ENCODE assay signal across 18 cellular contexts in genomic region chr10:13110908-13111307, GRCh38. TPM values are rescaled to one million over a fixed set of nuclear protein-coding genes. Genes with fewer than 3 reads are reported as not detected.
DNase-seq lines count a peak whose midpoint lies in the region; ATAC-seq and TF ChIP-seq lines count a peak whose summit lies in the region.
"Had no signal": no experiment of that assay in that cellular context is flagged by ENCODE, and none has a peak within 500 bp of the region (broad histone marks: within the 10 kb centered on the region; RNA-seq: fewer than 3 reads in every experiment).

No MANE protein-coding gene starts in this region.

- H3K4me1 Mint-ChIP-seq in activated CD4-positive, alpha-beta T cell treated with anti-CD3 and anti-CD28 coated beads, Interleukin-2, amount 10 ng/mL, durations not matched to agents 24 days and 14 days, result peaks cover 39% of the 10 kb centered on the region
- H3K4me1 Mint-ChIP-seq in activated naive CD8-positive, alpha-beta T cell treated with anti-CD3 and anti-CD28 coated beads, Interleukin-2, amount 50 U/mL, for 24 hours, result peaks cover 49% of the 10 kb centered on the region
- H3K4me1 Mint-ChIP-seq in stimulated activated effector memory CD8-positive, alpha-beta T cell treated with anti-CD3 and anti-CD28 coated beads, Interleukin-12 subunit alpha, Interleukin-12 subunit beta, amount 100 ng/mL, for 72 hours, result peaks cover 40% of the 10 kb centered on the region

- no peak overlapping the region for H3K27ac ChIP-seq in RWPE1
- H3K27ac ChIP-seq: GM23248, HL-60, PC-9 had no signal

- H3K27me3 Mint-ChIP-seq in activated CD4-positive, alpha-beta T cell treated with anti-CD3 and anti-CD28 coated beads, Interleukin-2, amount 10 ng/mL, durations not matched to agents 24 days and 14 days, result no peaks in the 10 kb centered on the region
- H3K27me3 Mint-ChIP-seq in activated naive CD8-positive, alpha-beta T cell treated with anti-CD3 and anti-CD28 coated beads, Interleukin-2, amount 50 U/mL, for 24 hours, result no peaks in the 10 kb centered on the region
- H3K27me3 Mint-ChIP-seq: B cell had no signal

- no peak for DNase-seq in activated CD4-positive, alpha-beta T cell treated with anti-CD3 and anti-CD28 coated beads, Interleukin-2, amount 10 ng/mL, durations not matched to agents 24 days and 14 days
- DNase-seq in activated CD4-positive, alpha-beta T cell treated with anti-CD3 and anti-CD28 coated beads, Interleukin-2, amount 50 U/mL, for 4 hours, result no peak
- no peak for DNase-seq in activated naive CD4-positive, alpha-beta T cell treated with anti-CD3 and anti-CD28 coated beads, Interleukin-2, amount 50 U/mL, for 72 hours (ENCODE audit: low spot score in 2 of 2)
- no peak for DNase-seq in activated naive CD4-positive, alpha-beta T cell (lab: John Stamatoyannopoulos, UW)
- peak; percentile 32 for DNase-seq in activated naive CD8-positive, alpha-beta T cell treated with anti-CD3 and anti-CD28 coated beads, Interleukin-2, amount 50 U/mL, for 24 hours
- DNase-seq in stimulated activated effector memory CD8-positive, alpha-beta T cell treated with anti-CD3 and anti-CD28 coated beads, Interleukin-12 subunit alpha, Interleukin-12 subunit beta, amount 100 ng/mL, for 72 hours (ENCODE audit: low spot score in 2 of 2), result no peak
- DNase-seq in RWPE1 (ENCODE audit: low spot score), result no peak
- DNase-seq in NOMO-1 treated with dmso at 0.1 percent for 144 hours (lab: John Stamatoyannopoulos, UW; ENCODE audit: unreplicated experiment), result no peak
- DNase-seq: EL, GM23248, NCI-H1417, NCI-H187, NCI-H2107, NCI-H510A, PC-9 had no signal

- H3K4me3 Mint-ChIP-seq in activated CD4-positive, alpha-beta T cell treated with anti-CD3 and anti-CD28 coated beads, Interleukin-2, amount 10 ng/mL, durations not matched to agents 24 days and 14 days, result peak overlapping the region; percentile 23
- peak overlapping the region; percentile 40 for H3K4me3 Mint-ChIP-seq in activated naive CD8-positive, alpha-beta T cell treated with anti-CD3 and anti-CD28 coated beads, Interleukin-2, amount 50 U/mL, for 24 hours
- no peak overlapping the region for H3K4me3 Mint-ChIP-seq in stimulated activated effector memory CD8-positive, alpha-beta T cell treated with anti-CD3 and anti-CD28 coated beads, Interleukin-12 subunit alpha, Interleukin-12 subunit beta, amount 100 ng/mL, for 72 hours
- H3K4me3 Mint-ChIP-seq: B cell had no signal

- H3K27ac Mint-ChIP-seq in activated CD4-positive, alpha-beta T cell treated with anti-CD3 and anti-CD28 coated beads, Interleukin-2, amount 10 ng/mL, durations not matched to agents 24 days and 14 days, result peak overlapping the region; percentile 82
- H3K27ac Mint-ChIP-seq in activated naive CD4-positive, alpha-beta T cell treated with anti-CD3 and anti-CD28 coated beads, Interleukin-2, amount 50 U/mL, for 72 hours, result peak overlapping the region in 1 of 2 donors; percentile 14
- H3K27ac Mint-ChIP-seq in activated naive CD8-positive, alpha-beta T cell treated with anti-CD3 and anti-CD28 coated beads, Interleukin-2, amount 50 U/mL, for 24 hours, result peak overlapping the region; percentile 79
- peak overlapping the region; percentile 48 for H3K27ac Mint-ChIP-seq in stimulated activated effector memory CD8-positive, alpha-beta T cell treated with anti-CD3 and anti-CD28 coated beads, Interleukin-12 subunit alpha, Interleukin-12 subunit beta, amount 100 ng/mL, for 72 hours
- H3K27ac Mint-ChIP-seq: B cell had no signal

- POLR2A ChIA-PET in RWPE1 (lab: Yijun Ruan, JAX; ENCODE audit: low non-redundant PET), result no interaction called here

- peak; percentile 48 to 63 for ATAC-seq in activated naive CD4-positive, alpha-beta T cell treated with anti-CD3 and anti-CD28 coated beads, Interleukin-2, amount 50 U/mL, for 72 hours
- ATAC-seq in activated naive CD8-positive, alpha-beta T cell treated with anti-CD3 and anti-CD28 coated beads, Interleukin-2, amount 50 U/mL, for 24 hours, result peak; percentile 76
- ATAC-seq in stimulated activated effector memory CD8-positive, alpha-beta T cell treated with anti-CD3 and anti-CD28 coated beads, Interleukin-12 subunit alpha, Interleukin-12 subunit beta, amount 100 ng/mL, for 72 hours, result no peak
- ATAC-seq: GM12878 had no signal

- CTCF ChIA-PET in RWPE1 (lab: Yijun Ruan, JAX), result interaction anchor here (1.5 kb wide), 1 partner anchor 11 kb away, joined by 3 read pairs; the partner anchor contains the start of gene OPTN

- TF ChIP-seq CTCF in RWPE1 (conservative IDR thresholded peaks at IDR 0.05; ENCODE audit: low read depth), result no peak

- H3K9me3 Mint-ChIP-seq in activated CD4-positive, alpha-beta T cell treated with anti-CD3 and anti-CD28 coated beads, Interleukin-2, amount 10 ng/mL, durations not matched to agents 24 days and 14 days, result no peaks in the 10 kb centered on the region
- no peaks in the 10 kb centered on the region for H3K9me3 Mint-ChIP-seq in activated naive CD4-positive, alpha-beta T cell treated with anti-CD3 and anti-CD28 coated beads, Interleukin-2, amount 50 U/mL, for 72 hours
- no peaks in the 10 kb centered on the region for H3K9me3 Mint-ChIP-seq in activated naive CD8-positive, alpha-beta T cell treated with anti-CD3 and anti-CD28 coated beads, Interleukin-2, amount 50 U/mL, for 24 hours
- no peaks in the 10 kb centered on the region for H3K9me3 Mint-ChIP-seq in stimulated activated effector memory CD8-positive, alpha-beta T cell treated with anti-CD3 and anti-CD28 coated beads, Interleukin-12 subunit alpha, Interleukin-12 subunit beta, amount 100 ng/mL, for 72 hours

- peaks cover 61% of the 10 kb centered on the region for H3K36me3 Mint-ChIP-seq in activated CD4-positive, alpha-beta T cell treated with anti-CD3 and anti-CD28 coated beads, Interleukin-2, amount 10 ng/mL, durations not matched to agents 24 days and 14 days (ENCODE audit: low read depth)
- peaks cover 4 to 28% of the 10 kb centered on the region in 2 donors for H3K36me3 Mint-ChIP-seq in activated naive CD4-positive, alpha-beta T cell treated with anti-CD3 and anti-CD28 coated beads, Interleukin-2, amount 50 U/mL, for 72 hours
- peaks cover 30% of the 10 kb centered on the region for H3K36me3 Mint-ChIP-seq in activated naive CD8-positive, alpha-beta T cell treated with anti-CD3 and anti-CD28 coated beads, Interleukin-2, amount 50 U/mL, for 24 hours (ENCODE audit: low read depth)
- peaks cover 84% of the 10 kb centered on the region for H3K36me3 Mint-ChIP-seq in stimulated activated effector memory CD8-positive, alpha-beta T cell treated with anti-CD3 and anti-CD28 coated beads, Interleukin-12 subunit alpha, Interleukin-12 subunit beta, amount 100 ng/mL, for 72 hours

- intact Hi-C loops in activated CD4-positive, alpha-beta T cell treated with anti-CD3 and anti-CD28 coated beads, Interleukin-2, amount 10 ng/mL, durations not matched to agents 24 days and 14 days (cut with micrococcal nuclease), result no loop called here

RNA-seq across cellular contexts. Expression of gene OPTN, which starts 10.9 kb away (rescaled TPM):
- total RNA-seq in activated CD4-positive, alpha-beta T cell treated with anti-CD3 and anti-CD28 coated beads, Interleukin-2, amount 10 ng/mL, durations not matched to agents 24 days and 14 days, result 39.5 and 43.6 TPM in 2 replicates
- 10 to 100 TPM; 47.8 to 66.5 TPM for total RNA-seq in activated naive CD4-positive, alpha-beta T cell treated with anti-CD3 and anti-CD28 coated beads, Interleukin-2, amount 50 U/mL, for 72 hours

RNA-seq across cellular contexts. Expression of gene MCM10, which starts 50.5 kb away (rescaled TPM):
- total RNA-seq in activated CD4-positive, alpha-beta T cell treated with anti-CD3 and anti-CD28 coated beads, Interleukin-2, amount 10 ng/mL, durations not matched to agents 24 days and 14 days, result 107 and 112 TPM in 2 replicates
- 10 to 100 TPM; 60.0 to 64.6 TPM for total RNA-seq in activated naive CD4-positive, alpha-beta T cell treated with anti-CD3 and anti-CD28 coated beads, Interleukin-2, amount 50 U/mL, for 72 hours
